Comparison of ENCODE assay signal across 27 cellular contexts in the genomic region with DNA sequence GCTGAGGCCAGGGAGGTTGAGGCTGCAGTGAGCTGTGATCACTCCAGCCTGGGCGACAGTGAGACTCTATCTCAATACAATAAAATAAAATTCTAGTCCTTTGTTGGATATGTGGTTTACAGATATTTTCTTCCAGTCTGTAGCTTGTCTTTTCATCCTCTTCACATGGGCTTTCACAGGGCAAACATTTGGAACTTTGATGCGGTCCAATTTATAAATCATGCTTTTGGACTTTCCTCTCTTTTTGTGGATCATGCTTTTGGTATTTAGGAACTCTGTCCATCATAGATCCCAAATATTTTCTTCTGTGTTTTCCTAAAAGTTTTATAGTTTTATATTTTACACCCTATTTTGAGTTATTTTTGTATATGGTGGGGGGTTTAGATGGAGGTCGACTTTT. TPM values are rescaled to one million over a fixed set of nuclear protein-coding genes. Genes with fewer than 3 reads are reported as not detected.
DNase-seq lines count a peak whose midpoint lies in the region; ATAC-seq, FAIRE-seq and TF ChIP-seq lines count a peak whose summit lies in the region.
"Had no signal": no experiment of that assay in that cellular context is flagged by ENCODE, and none has a peak within 500 bp of the region (broad histone marks: within the 10 kb centered on the region; RNA-seq: fewer than 3 reads in every experiment).

No MANE protein-coding gene starts in this region.

- TF ChIP-seq RAD21 in SK-N-SH (IDR thresholded peaks at IDR 0.05; ENCODE audit: low read length) (no peak), K562 (CRISPR knock-in tag; conservative IDR thresholded peaks at IDR 0.05 in 1 of 2, IDR thresholded peaks at IDR 0.05 in 1 of 2) (no peak)

- no peak for ATAC-seq in SK-N-SH treated with all-trans-retinoic acid at 6 μM for 48 hours
- ATAC-seq in K562: peak; percentile 16; the same call in 2 of the 3 replicates

- CTCF ChIA-PET in SK-N-SH (lab: Yijun Ruan, JAX) (interaction anchor here (0.9 kb wide), 1 partner anchor 13 kb away, joined by 4 read pairs; no protein-coding TSS in a partner anchor), K562 (lab: Yijun Ruan, JAX; ENCODE audit: low intra/inter-chr PET ratio) (no interaction called here)

- peaks cover 17% of the 10 kb centered on the region for H3F3A ChIP-seq in SK-N-SH (replicated peaks; ENCODE audit: insufficient read depth)

- H3K36me3 Mint-ChIP-seq in mesothelial cell of epicardium: peaks cover 12% of the 10 kb centered on the region

- H3K27me3 Mint-ChIP-seq in mesothelial cell of epicardium (ENCODE audit: low read depth): no peaks in the 10 kb centered on the region
- H3K27me3 Mint-ChIP-seq: CD8-positive, alpha-beta memory T cell had no signal

- H4K20me1 ChIP-seq in SK-N-SH (ENCODE audit: insufficient read depth) (peaks cover 98% of the 10 kb centered on the region), K562 (replicated peaks; ENCODE audit: control insufficient read depth, insufficient read depth, low read length) (peaks cover 8% of the 10 kb centered on the region; the same call in 1 of the 2 replicates)

- in situ Hi-C loops in K562 (cut with MboI): no loop called here

- H3K9ac ChIP-seq in SK-N-SH: no peak overlapping the region
- no peak overlapping the region for H3K9ac ChIP-seq in K562 (ENCODE audit: insufficient read depth in 1 of 2, low read depth in 2 of 2, low read length in 2 of 2)

- H3K27me3 ChIP-seq in SK-N-SH (ENCODE audit: insufficient read depth) (no peaks in the 10 kb centered on the region), K562 (ENCODE audit: control insufficient read depth in 2 of 2, insufficient read depth in 2 of 2, low read length in 2 of 2) (no peaks in the 10 kb centered on the region), left ventricle myocardium inferior (ENCODE audit: low read depth) (no peaks in the 10 kb centered on the region)
- H3K27me3 ChIP-seq: BE2C had no signal

- no peak for TF ChIP-seq EP300 in SK-N-SH (IDR thresholded peaks at IDR 0.05; ENCODE audit: borderline replicate concordance in 1 of 2, low read depth in 1 of 2, low read length in 1 of 2)
- TF ChIP-seq EP300 in K562 (IDR thresholded peaks at IDR 0.05; ENCODE audit: low read length): no peak

- H3K4me1 Mint-ChIP-seq in mesothelial cell of epicardium: peaks cover 12% of the 10 kb centered on the region

- peaks cover 4% of the 10 kb centered on the region for H3K9me3 Mint-ChIP-seq in mesothelial cell of epicardium
- H3K9me3 Mint-ChIP-seq: CD8-positive, alpha-beta memory T cell; H9 had no signal

- H3K9me2 ChIP-seq in SK-N-SH: no peaks in the 10 kb centered on the region

- POLR2A ChIA-PET in SK-N-SH (lab: Yijun Ruan, JAX) (interaction anchor here (0.8 kb wide), 1 partner anchor 14 kb away, joined by 3 read pairs; no protein-coding TSS in a partner anchor), K562 (lab: Yijun Ruan, JAX) (interaction anchor here (0.7 to 6.7 kb wide), 5 partner anchors 9 to 23 kb away, joined by 3 to 40 read pairs (median 3); partner anchors contain the start of gene RAB10)

- no peaks in the 10 kb centered on the region for H3K9me1 ChIP-seq in K562 (ENCODE audit: control insufficient read depth, insufficient read depth, low read length)

- no TSS peak for BruUV-seq in K562 (replicated peaks; lab: Mats Ljungman, UMichigan)

- TF ChIP-seq POLR2A in K562 (conservative IDR thresholded peaks at IDR 0.05): no peak

- DNase-seq in SK-N-SH: no peak
- DNase-seq in K562 (ENCODE audit: extremely low read depth in 1 of 4, low spot score in 3 of 4): no peak
- no peak for DNase-seq in mesothelial cell of epicardium (ENCODE audit: low spot score in 2 of 2, unreplicated experiment in 2 of 2)
- DNase-seq in GOT3 (lab: John Stamatoyannopoulos, UW): no peak
- no peak for DNase-seq in left ventricle myocardium inferior
- DNase-seq in NCI-H146 treated with DMSO at 0.1 percent for 48 hours (lab: John Stamatoyannopoulos, UW; ENCODE audit: unreplicated experiment): no peak
- DNase-seq: ACHN; BE2C; CD8-positive, alpha-beta memory T cell; DMS 273 treated with DMSO at 0.1 percent for 48 hours; DMS79 treated with DMSO at 0.1 percent for 48 hours; H9; KBM-7; MM.1S; NCI-H1694; NCI-H2029 treated with DMSO at 0.1 percent for 48 hours; NCI-H446 treated with DMSO at 0.1 percent for 48 hours; NCI-H526; NCI-H82; NK-92 treated with Interleukin-12 subunit alpha and Interleukin-12 subunit beta, amount 100 ng/mL, for 24 hours; SHP77 had no signal

- no peak for TF ChIP-seq CTCF in SK-N-SH (IDR thresholded peaks at IDR 0.05)
- TF ChIP-seq CTCF in K562 (IDR thresholded peaks at IDR 0.05 in 2 of 3, conservative IDR thresholded peaks at IDR 0.05 in 1 of 3; ENCODE audit: insufficient read depth in 2 of 3, low read depth in 1 of 3, low read length in 3 of 3): no peak
- TF ChIP-seq CTCF in mesothelial cell of epicardium (IDR thresholded peaks at IDR 0.05; ENCODE audit: unreplicated experiment): no peak
- no peak for TF ChIP-seq CTCF in left ventricle myocardium inferior (IDR thresholded peaks at IDR 0.05; ENCODE audit: borderline replicate concordance)

- FAIRE-seq in K562 (lab: Jason Lieb, UNC): no peak
- FAIRE-seq: GM12892, HTR-8/SVneo had no signal

- H3K4me1 ChIP-seq in SK-N-SH (ENCODE audit: control insufficient read depth in 1 of 2, insufficient read depth in 2 of 2, low read depth in 1 of 2, low read length in 1 of 2): peaks cover 0 to 10% of the 10 kb centered on the region in 2 experiments; a peak in 1 of 4 replicates
- H3K4me1 ChIP-seq in K562 (replicated peaks in 1 of 2; ENCODE audit: control insufficient read depth in 2 of 2, insufficient read depth in 2 of 2, low read length in 2 of 2): peaks cover 8 to 9% of the 10 kb centered on the region in 2 experiments; a peak in 4 of 5 replicates
- peaks cover 59% of the 10 kb centered on the region for H3K4me1 ChIP-seq in left ventricle myocardium inferior
- H3K4me1 ChIP-seq: BE2C had no signal

- H2AFZ ChIP-seq in SK-N-SH (ENCODE audit: low read depth) (no peak overlapping the region), K562 (ENCODE audit: low read depth, low read length) (no peak overlapping the region)

- H3K36me3 ChIP-seq in SK-N-SH (replicated peaks in 1 of 2; ENCODE audit: control insufficient read depth in 1 of 2, insufficient read depth in 2 of 2, low read length in 1 of 2) (peaks cover 0 to 16% of the 10 kb centered on the region in 2 experiments), K562 (ENCODE audit: control insufficient read depth, insufficient read depth, low read length) (peaks cover 20% of the 10 kb centered on the region; the same call in 2 of the 3 replicates), left ventricle myocardium inferior (no peaks in the 10 kb centered on the region)

- H3K9me3 ChIP-seq in SK-N-SH: no peaks in the 10 kb centered on the region
- no peaks in the 10 kb centered on the region for H3K9me3 ChIP-seq in K562 (replicated peaks; ENCODE audit: control insufficient read depth, insufficient read depth, low read depth, low read length)
- no peaks in the 10 kb centered on the region for H3K9me3 ChIP-seq in left ventricle myocardium inferior (replicated peaks)
- H3K9me3 ChIP-seq: BE2C had no signal

- no peak overlapping the region for H3K27ac ChIP-seq in SK-N-SH (ENCODE audit: low read depth in 2 of 2, low read length in 1 of 2)
- no peak overlapping the region for H3K27ac ChIP-seq in K562 (ENCODE audit: extremely low read depth, low read depth, low read length)
- no peak overlapping the region for H3K27ac ChIP-seq in left ventricle myocardium inferior (replicated peaks)
- H3K27ac ChIP-seq: 22Rv1, RWPE1 had no signal

- no peak overlapping the region for H3K4me3 Mint-ChIP-seq in mesothelial cell of epicardium
- H3K4me3 Mint-ChIP-seq: CD14-positive monocyte, H9 had no signal

- peak overlapping the region; percentile 56 for H3K27ac Mint-ChIP-seq in mesothelial cell of epicardium
- H3K27ac Mint-ChIP-seq: H9 had no signal

- H3K4me2 ChIP-seq in SK-N-SH (peak overlapping the region; percentile 37; the same call in 1 of the 2 replicates), K562 (ENCODE audit: insufficient read depth, low read length) (no peak overlapping the region)

- intact Hi-C loops in K562 (cut with micrococcal nuclease): no loop called here
- intact Hi-C loops in left ventricle myocardium inferior (cut with micrococcal nuclease): no loop called here

- WGBS in SK-N-SH (ENCODE audit: low lambda C conversion rate): 88% methylated on average over 3 of the region's 3 CpGs
- WGBS in K562 (ENCODE audit: insufficient coverage, low coverage, missing lambda C conversion rate): 52% methylated on average over 3 of the region's 3 CpGs

- H3K4me3 ChIP-seq in SK-N-SH (ENCODE audit: low read depth in 2 of 2, low read length in 1 of 2): no peak overlapping the region
- no peak overlapping the region for H3K4me3 ChIP-seq in K562
- H3K4me3 ChIP-seq in left ventricle myocardium inferior: no peak overlapping the region

- H3K79me2 ChIP-seq in SK-N-SH (ENCODE audit: insufficient read depth): peaks cover 100% of the 10 kb centered on the region
- H3K79me2 ChIP-seq in K562 (ENCODE audit: control insufficient read depth, insufficient read depth, low read length): peaks cover 97% of the 10 kb centered on the region

TF ChIP-seq in SK-N-SH, 30 proteins besides CTCF, POLR2A, EP300 and RAD21 (continues in another document):
- TF ChIP-seq FOXM1 (IDR thresholded peaks at IDR 0.05; ENCODE audit: low read depth): no peak

TF ChIP-seq in K562, 482 proteins besides CTCF, POLR2A, EP300 and RAD21 (continues in another document):
- no peak for TF ChIP-seq PYGO2 (tag; IDR thresholded peaks at IDR 0.05)

RNA-seq across cellular contexts. Expression of gene RAB10, which starts 14.9 kb away (rescaled TPM):
- polyA plus RNA-seq in SK-N-SH (2012; rRNA removed) (47.5 and 57.5 TPM in 2 replicates), K562 (2011; rRNA removed) (96.0 and 147 TPM in 2 replicates), K562 (2014; fragmentation: Illumina TruSeq; extraction: Trizol) (134 and 214 TPM in 2 replicates), K562 (2014; fragmentation: Nextera tagmentation; extraction: Ambion mirVana) (10 to 100 TPM; 25.1 to 35.7 TPM), K562 (2014; rRNA removed) (148 and 197 TPM in 2 replicates)
- 67.5 and 114 TPM in 2 replicates for polyA plus RNA-seq in SK-N-SH (2012; cell fraction: cytosol; rRNA removed)
- polyA plus RNA-seq in SK-N-SH (2012; cell fraction: nucleus; rRNA removed): 40.9 and 56.5 TPM in 2 replicates
- total RNA-seq in K562 (2011; cell fraction: chromatin; rRNA removed; ENCODE audit: low replicate concordance): 50.3 and 59.4 TPM in 2 replicates
- total RNA-seq in K562 (2011; cell fraction: nucleolus; rRNA removed): 56.7 and 62.9 TPM in 2 replicates
- 57.3 and 84.3 TPM in 2 replicates for total RNA-seq in K562 (2011; cell fraction: nucleoplasm; rRNA removed)
- total RNA-seq in K562 (2014; rRNA removed) (116 and 159 TPM in 2 replicates), K562 (2014; rRNA removed; fragmentation: Illumina TruSeq; extraction: Trizol) (149 and 158 TPM in 2 replicates), K562 (2015; rRNA removed; fragmentation: Illumina TruSeq; extraction: Trizol) (145 and 157 TPM in 2 replicates), K562 (2021) (166 and 176 TPM in 2 replicates), mesothelial cell of epicardium (86.5 to 90.6 TPM (median 90.2 TPM) in 3 replicates), left ventricle myocardium inferior (86.1 TPM)
- 49.4 and 88.1 TPM in 2 replicates for polyA plus RNA-seq in K562 (2011; cell fraction: cytosol; rRNA removed)
- polyA plus RNA-seq in K562 (2011; cell fraction: nucleus; rRNA removed): 23.8 and 27.1 TPM in 2 replicates
- 104 and 127 TPM in 2 replicates for polyA plus RNA-seq in K562 (2012)
- 400 and 439 TPM in 2 replicates for polyA minus RNA-seq in K562 (2011; rRNA and poly(A)+ RNA removed)
- 74.6 and 128 TPM in 2 replicates for polyA minus RNA-seq in K562 (2011; cell fraction: cytosol; rRNA and poly(A)+ RNA removed)
- 25.2 and 34.9 TPM in 2 replicates for polyA minus RNA-seq in K562 (2011; cell fraction: nucleus; rRNA and poly(A)+ RNA removed)
